In genomic region chr12:75933136-75933535, GRCh38 we compare ENCODE assay signal across 16 cellular contexts.
DNase-seq lines count a peak whose midpoint lies in the region; ATAC-seq and TF ChIP-seq lines count a peak whose summit lies in the region.
"Had no signal": no experiment of that assay in that cellular context is flagged by ENCODE, and none has a peak within 500 bp of the region (broad histone marks: within the 10 kb centered on the region; RNA-seq: fewer than 3 reads in every experiment).

No MANE protein-coding gene starts in this region.

- CTCF ChIA-PET in HEK293T (lab: Yijun Ruan, JAX), result no interaction called here

- DNase-seq in EH (ENCODE audit: low read depth), result peak; percentile 79
- peak; percentile 47 for DNase-seq in MV-4-11 (lab: John Stamatoyannopoulos, UW)
- DNase-seq in choroid plexus epithelial cell (ENCODE audit: low read depth), result peak; percentile 93
- DNase-seq in mesendoderm, result no peak
- DNase-seq in HEK293T (ENCODE audit: extremely low spot score), result no peak
- no peak for DNase-seq in T1000 (lab: John Stamatoyannopoulos, UW)
- DNase-seq in NOMO-1 treated with dmso at 0.1 percent for 144 hours (lab: John Stamatoyannopoulos, UW; ENCODE audit: unreplicated experiment), result no peak
- DNase-seq: body of pancreas; esophagus squamous epithelium; left ventricle myocardium inferior; NCI-H510A treated with DMSO at 0.1 percent for 48 hours; stimulated activated CD4-positive, alpha-beta T cell treated with anti-CD3 and anti-CD28 coated beads, Interleukin-4, amount 100 ng/mL, for 24 hours; SW 1271 had no signal

- no peak overlapping the region for H3K56ac ChIP-seq in mesendoderm (ENCODE audit: low read length)

- H3K79me2 ChIP-seq in mesendoderm (ENCODE audit: control insufficient read depth, insufficient read depth, low read length), result no peaks in the 10 kb centered on the region
- H3K79me2 ChIP-seq: parathyroid adenoma had no signal

- WGBS in mesendoderm (ENCODE audit: extremely low coverage, insufficient coverage, low lambda C conversion rate), result no CpG with 5 or more reads among the region's 4 CpGs

- H3K18ac ChIP-seq in mesendoderm (ENCODE audit: low read length), result peak overlapping the region; percentile 4

- no peak overlapping the region for H3K9ac ChIP-seq in mesendoderm (ENCODE audit: low read length)
- H3K9ac ChIP-seq: parathyroid adenoma had no signal

- TF ChIP-seq CTCF in choroid plexus epithelial cell (conservative IDR thresholded peaks at IDR 0.05; ENCODE audit: low read depth, low read length), result no peak

- H3K27me3 ChIP-seq in mesendoderm (ENCODE audit: insufficient read depth, low read length, poor library complexity), result no peaks in the 10 kb centered on the region
- H3K27me3 ChIP-seq: body of pancreas, esophagus squamous epithelium had no signal

- peak overlapping the region; percentile 42 for H2BK15ac ChIP-seq in mesendoderm (replicated peaks; ENCODE audit: low read depth)

- peaks cover 4% of the 10 kb centered on the region for H3K4me1 ChIP-seq in mesendoderm (ENCODE audit: control insufficient read depth, low read depth, low read length)
- H3K4me1 ChIP-seq: parathyroid adenoma, suprapubic skin had no signal

- no peak overlapping the region for H2BK120ac ChIP-seq in mesendoderm (ENCODE audit: low read depth, low read length)

- POLR2A ChIA-PET in HEK293T (lab: Yijun Ruan, JAX), result no interaction called here

- no peak overlapping the region for H2AK5ac ChIP-seq in mesendoderm (ENCODE audit: low read length)

- ATAC-seq in HG03135 (IDR thresholded peaks at IDR 0.05; ENCODE audit: unreplicated experiment), result no peak
- ATAC-seq: body of pancreas had no signal

- H3K23ac ChIP-seq in mesendoderm (ENCODE audit: low read length), result no peak overlapping the region

- H3K36me3 ChIP-seq in mesendoderm (ENCODE audit: control insufficient read depth, insufficient read depth, low read length), result no peaks in the 10 kb centered on the region
- H3K36me3 ChIP-seq: esophagus squamous epithelium, left ventricle myocardium inferior, suprapubic skin had no signal

- H3K4me3 ChIP-seq in choroid plexus epithelial cell (ENCODE audit: low read depth, low read length), result no peak overlapping the region
- H3K4me3 ChIP-seq in mesendoderm (ENCODE audit: low read length), result no peak overlapping the region
- H3K4me3 ChIP-seq: body of pancreas, esophagus squamous epithelium, left ventricle myocardium inferior, suprapubic skin had no signal

- no peak overlapping the region for H2BK5ac ChIP-seq in mesendoderm (ENCODE audit: low read length)

- H3K4me2 ChIP-seq in mesendoderm (ENCODE audit: low read length), result no peak overlapping the region

- H3K79me1 ChIP-seq in mesendoderm (ENCODE audit: low read length), result no peaks in the 10 kb centered on the region

- no peak overlapping the region for H4K5ac ChIP-seq in mesendoderm (ENCODE audit: low read length)

- no peak overlapping the region for H4K8ac ChIP-seq in mesendoderm (ENCODE audit: low read depth, low read length)

- no peak overlapping the region for H3K4ac ChIP-seq in mesendoderm (ENCODE audit: low read depth, low read length)

- H3K27ac ChIP-seq in mesendoderm (ENCODE audit: low read depth, low read length), result no peak overlapping the region
- H3K27ac ChIP-seq: parathyroid adenoma, suprapubic skin had no signal

TF ChIP-seq in HEK293T, 16 proteins besides CTCF, POLR2A, EP300 and RAD21:
- TF ChIP-seq FOXA1 (IDR thresholded peaks at IDR 0.05), result no peak
- TF ChIP-seq HDGF (IDR thresholded peaks at IDR 0.05; ENCODE audit: borderline replicate concordance), result no peak
- no peak for TF ChIP-seq PKNOX1 (IDR thresholded peaks at IDR 0.05)
- no peak for TF ChIP-seq ZNF384 (IDR thresholded peaks at IDR 0.05)
- no peak for TF ChIP-seq FOXK2 (IDR thresholded peaks at IDR 0.05)
- no peak for TF ChIP-seq CTBP1 (IDR thresholded peaks at IDR 0.05; ENCODE audit: borderline replicate concordance)
- no peak for TF ChIP-seq TARDBP (IDR thresholded peaks at IDR 0.05)
- TF ChIP-seq NFRKB (IDR thresholded peaks at IDR 0.05), result no peak
- no peak for TF ChIP-seq BHLHE40 (IDR thresholded peaks at IDR 0.05; ENCODE audit: borderline replicate concordance)
- TF ChIP-seq L3MBTL2 (conservative IDR thresholded peaks at IDR 0.05), result no peak

Comparison
In these comparisons a context has a peak if more than half of its experiments do, and no peak if none do; other contexts are left out.
1. DNase-seq: peak in EH (single experiment), MV-4-11 (single experiment) and choroid plexus epithelial cell (single experiment); none in mesendoderm (single experiment), HEK293T (single experiment), T1000 (single experiment) and NOMO-1 treated with dmso at 0.1 percent for 144 hours (single experiment).